ENCODE assay signal across 8 cellular contexts in genomic region chr10:60733189-60733815, GRCh38. TPM values are rescaled to one million over a fixed set of nuclear protein-coding genes. Genes with fewer than 3 reads are reported as not detected.
DNase-seq lines count a peak whose midpoint lies in the region; ATAC-seq, FAIRE-seq and TF ChIP-seq lines count a peak whose summit lies in the region.

No MANE protein-coding gene starts in this region.

- peak; percentile 45 to 65 for DNase-seq in A549 (ENCODE audit: low read depth in 1 of 2, low spot score in 1 of 2)
- peak; percentile 73 to 83 (median 76) for DNase-seq in body of pancreas
- DNase-seq in keratinocyte (ENCODE audit: low read depth, low spot score) = no peak
- peak; percentile 48 for DNase-seq in stimulated activated CD4-positive, alpha-beta T cell treated with anti-CD3 and anti-CD28 coated beads, Interleukin-4, amount 100 ng/mL, for 1 hour
- DNase-seq in Ammon's horn (ENCODE audit: low spot score) = no peak

- POLR2A ChIA-PET in A549 (lab: Yijun Ruan, JAX) = no interaction called here

- TF ChIP-seq EP300 in A549 (IDR thresholded peaks at IDR 0.05) = no peak

- no peaks in the 10 kb centered on the region for H3K9me1 ChIP-seq in keratinocyte (ENCODE audit: control insufficient read depth, extremely low read depth, insufficient read depth, low read length)

- TF ChIP-seq RAD21 in A549 (conservative IDR thresholded peaks at IDR 0.05 in 1 of 2, IDR thresholded peaks at IDR 0.05 in 1 of 2) = 0 out of 5 replicates have a peak, but pooled peaks of 1 of the 2 experiments have one; percentile 12

- no peaks in the 10 kb centered on the region for H3K36me3 ChIP-seq in body of pancreas (replicated peaks in 1 of 2; ENCODE audit: insufficient read depth in 1 of 2, low read depth in 2 of 2)
- no peaks in the 10 kb centered on the region for H3K36me3 ChIP-seq in keratinocyte (ENCODE audit: control insufficient read depth in 2 of 2, extremely low read depth in 1 of 2, insufficient read depth in 2 of 2, low read length in 2 of 2)

- 6% methylated on average over 14 of the region's 51 CpGs for WGBS in A549 (ENCODE audit: missing lambda C conversion rate)
- WGBS in body of pancreas, 2 donors = 1 to 5% methylated on average over 8 to 50 of the region's 51 CpGs

- H3K4me2 ChIP-seq in A549 = peak overlapping the region; percentile 93
- peak overlapping the region; percentile 88 for H3K4me2 ChIP-seq in keratinocyte (ENCODE audit: control insufficient read depth, extremely low read depth, insufficient read depth, low read depth, low read length)

- H3K4me1 ChIP-seq in A549 (peaks cover 8% of the 10 kb centered on the region; the same call in 1 of the 3 replicates), body of pancreas (peaks cover 16% of the 10 kb centered on the region), keratinocyte (ENCODE audit: control insufficient read depth, extremely low read depth, insufficient read depth, low read length) (peaks cover 19% of the 10 kb centered on the region)

- dilution Hi-C loops in keratinocyte (cut with MboI; ENCODE audit: extremely low pct_ligation_motif_present, low sequenced_read_pairs) = no loop called here

- peaks cover 21% of the 10 kb centered on the region for H3K79me2 ChIP-seq in keratinocyte (ENCODE audit: control insufficient read depth, insufficient read depth, low read length)

- peak overlapping the region; percentile 90 for H2AFZ ChIP-seq in keratinocyte (ENCODE audit: control insufficient read depth, low read length)

- H3K9me3 ChIP-seq in A549 (no peaks in the 10 kb centered on the region), body of pancreas (no peaks in the 10 kb centered on the region), keratinocyte (ENCODE audit: control insufficient read depth, low read depth, low read length) (no peaks in the 10 kb centered on the region)

- CTCF ChIA-PET in A549 (lab: Yijun Ruan, JAX) = interaction anchor here (0.6 to 1.8 kb wide), 3 partner anchors 8 to 1510 kb away, joined by 3 to 4 read pairs (median 3); no protein-coding TSS in a partner anchor

- no peak for TF ChIP-seq POLR2A in A549 (IDR thresholded peaks at IDR 0.05; ENCODE audit: low read length)
- no peak for TF ChIP-seq POLR2A in GM18505 (IDR thresholded peaks at IDR 0.05; ENCODE audit: borderline replicate concordance, extremely low read depth, insufficient read depth, insufficient read length)
- TF ChIP-seq POLR2A in body of pancreas (IDR thresholded peaks at IDR 0.05) = peak; percentile 56 to 70 (median 64)

- intact Hi-C loops in body of pancreas (cut with DNase I) = no loop called here

- H4K20me1 ChIP-seq in keratinocyte (ENCODE audit: control insufficient read depth, extremely low read depth, insufficient read depth, low read length) = no peaks in the 10 kb centered on the region

- peak overlapping the region; percentile 80 for H3K4me3 ChIP-seq in A549
- H3K4me3 ChIP-seq in body of pancreas = peak overlapping the region; percentile 66 to 80
- H3K4me3 ChIP-seq in keratinocyte (ENCODE audit: control insufficient read depth in 2 of 3, extremely low read depth in 1 of 3, insufficient read depth in 2 of 3, low read depth in 1 of 3, low read length in 3 of 3) = peak overlapping the region; percentile 63 to 77 (median 75)

- no peak for FAIRE-seq in A549 (lab: Jason Lieb, UNC)
- no peak for FAIRE-seq in keratinocyte (lab: Jason Lieb, UNC)

- H3K27me3 ChIP-seq in body of pancreas (no peaks in the 10 kb centered on the region), keratinocyte (ENCODE audit: control insufficient read depth, extremely low read depth, insufficient read depth, low read length) (no peaks in the 10 kb centered on the region)

- peak overlapping the region; percentile 79 for H3K9ac ChIP-seq in keratinocyte (ENCODE audit: control insufficient read depth, extremely low read depth, insufficient read depth, low read length)

- H3K27ac ChIP-seq in A549 (peak overlapping the region; percentile 77 to 84), body of pancreas (peak overlapping the region; percentile 80 to 92 (median 88)), keratinocyte (ENCODE audit: control insufficient read depth, insufficient read depth, low read length) (peak overlapping the region; percentile 60)

- TF ChIP-seq CTCF in A549 (IDR thresholded peaks at IDR 0.05) (no peak), body of pancreas (IDR thresholded peaks at IDR 0.05) (peak; percentile 38 to 89 (median 56)), keratinocyte (optimal IDR thresholded peaks at IDR 0.05 in 1 of 3, IDR thresholded peaks at IDR 0.05 in 1 of 3, conservative IDR thresholded peaks at IDR 0.05 in 1 of 3; ENCODE audit: extremely low read depth in 1 of 3, insufficient read depth in 2 of 3, low read length in 3 of 3) (peak in 2 of 3 experiments; percentile 29 to 39)

- peak; percentile 96 to 98 for ATAC-seq in A549
- peak; percentile 66 for ATAC-seq in GM18505 (IDR thresholded peaks at IDR 0.05; ENCODE audit: unreplicated experiment)
- ATAC-seq in HG03095 (IDR thresholded peaks at IDR 0.05; ENCODE audit: unreplicated experiment) = peak; percentile 42
- peak; percentile 94 for ATAC-seq in SK-N-SH treated with all-trans-retinoic acid at 6 μM for 48 hours
- ATAC-seq in body of pancreas = peak; percentile 95

TF ChIP-seq in A549, 52 proteins besides CTCF, POLR2A, EP300 and RAD21 (continues in another document):
- no peak for TF ChIP-seq ZSCAN20 (CRISPR knock-in tag; IDR thresholded peaks at IDR 0.05)
- 0 out of 3 replicates have a peak, but pooled peaks have one; percentile 10 for TF ChIP-seq SMC3 (IDR thresholded peaks at IDR 0.05)
- TF ChIP-seq CEBPB (IDR thresholded peaks at IDR 0.05) = no peak
- TF ChIP-seq CBX8 (IDR thresholded peaks at IDR 0.05) = no peak
- no peak for TF ChIP-seq FOXS1 (CRISPR knock-in tag; IDR thresholded peaks at IDR 0.05)
- no peak for TF ChIP-seq MAZ (IDR thresholded peaks at IDR 0.05; ENCODE audit: borderline replicate concordance, low read depth, low read length)
- no peak for TF ChIP-seq TP53 (CRISPR knock-in tag; IDR thresholded peaks at IDR 0.05)
- TF ChIP-seq HOXB13 (CRISPR knock-in tag; IDR thresholded peaks at IDR 0.05; ENCODE audit: low read depth) = no peak
- TF ChIP-seq RCOR1 (IDR thresholded peaks at IDR 0.05; ENCODE audit: low read depth, low read length) = no peak
- no peak for TF ChIP-seq RFX5 (IDR thresholded peaks at IDR 0.05)
- TF ChIP-seq MAX (IDR thresholded peaks at IDR 0.05) = 0 out of 2 replicates have a peak, but pooled peaks have one; percentile 17

TF ChIP-seq in SK-N-SH treated with all-trans-retinoic acid at 6 μM for 48 hours, 23 proteins besides CTCF, POLR2A, EP300 and RAD21:
- TF ChIP-seq ZNF70 (CRISPR knock-in tag; IDR thresholded peaks at IDR 0.05) = no peak
- no peak for TF ChIP-seq OSR1 (CRISPR knock-in tag; IDR thresholded peaks at IDR 0.05)
- TF ChIP-seq ZNF8 (CRISPR knock-in tag; IDR thresholded peaks at IDR 0.05) = no peak
- TF ChIP-seq PATZ1 (CRISPR knock-in tag; IDR thresholded peaks at IDR 0.05; ENCODE audit: borderline replicate concordance) = no peak
- TF ChIP-seq TOX (CRISPR knock-in tag; IDR thresholded peaks at IDR 0.05; ENCODE audit: borderline replicate concordance) = no peak
- no peak for TF ChIP-seq SNAI2 (CRISPR knock-in tag; IDR thresholded peaks at IDR 0.05)
- no peak for TF ChIP-seq ZFP3 (CRISPR knock-in tag; IDR thresholded peaks at IDR 0.05)
- no peak for TF ChIP-seq ISL1 (CRISPR knock-in tag; IDR thresholded peaks at IDR 0.05)
- no peak for TF ChIP-seq ESRRG (CRISPR knock-in tag; IDR thresholded peaks at IDR 0.05)
- no peak for TF ChIP-seq BACH2 (CRISPR knock-in tag; IDR thresholded peaks at IDR 0.05; ENCODE audit: borderline replicate concordance)
- no peak for TF ChIP-seq CREB5 (CRISPR knock-in tag; IDR thresholded peaks at IDR 0.05; ENCODE audit: low read depth)
TF ChIP-seq in SK-N-SH treated with all-trans-retinoic acid at 6 μM for 48 hours: peak in this region for 0.

RNA-seq across cellular contexts. Expression of gene CDK1, which starts 45.0 kb away (rescaled TPM):
- polyA plus RNA-seq in A549 (2011; rRNA removed) = 82.3 and 109 TPM in 2 replicates
- polyA plus RNA-seq in A549 (2012; cell fraction: cytosol; rRNA removed) = 35.7 and 39.1 TPM in 2 replicates
- 22.5 and 34.1 TPM in 2 replicates for polyA plus RNA-seq in A549 (2012; cell fraction: nucleus; rRNA removed)
- polyA plus RNA-seq in A549 (2017; fragmentation: RNase III; extraction: RNeasy Plus Mini Kit Qiagen cat#74134 plus additional on column Dnase treatment) = 87.1 to 105 TPM (median 97.1 TPM) in 3 replicates
- polyA minus RNA-seq in A549 (2011; rRNA and poly(A)+ RNA removed) = 10.4 and 11.0 TPM in 2 replicates
- total RNA-seq in body of pancreas = under 1 TPM in 1 of 2 donors, not detected in 1; 0.66 TPM
- polyA plus RNA-seq in keratinocyte = 5.2 to 43.8 TPM (median 19.2 TPM) in 3 replicates
- polyA plus RNA-seq in keratinocyte (2011; ENCODE audit: low read depth) = not detected
- polyA plus RNA-seq in keratinocyte (2011; cell fraction: cytosol; rRNA removed) = 3.8 and 9.7 TPM in 2 replicates
- polyA plus RNA-seq in keratinocyte (2011; cell fraction: nucleus; rRNA removed) = 5.2 and 7.4 TPM in 2 replicates
- 0.49 and 20.9 TPM in 2 replicates for polyA plus RNA-seq in keratinocyte (2012; ENCODE audit: low replicate concordance)
- 0.89 to 8.6 TPM (median 2.2 TPM) in 3 replicates for polyA minus RNA-seq in keratinocyte
- polyA minus RNA-seq in keratinocyte (2011; cell fraction: cytosol; rRNA and poly(A)+ RNA removed) = 6.3 TPM
- 1.3 and 1.6 TPM in 2 replicates for polyA minus RNA-seq in keratinocyte (2011; cell fraction: nucleus; rRNA and poly(A)+ RNA removed)

Comparison
In these comparisons a context has a peak if more than half of its experiments do, and no peak if none do; other contexts are left out.
1. ATAC-seq: peak in every context shown above with its lines; median percentile 97 in A549; 95 in body of pancreas; 94 in SK-N-SH treated with all-trans-retinoic acid at 6 μM for 48 hours; 66 in GM18505; 42 in HG03095.
2. DNase-seq: peak in A549 (2 of 2), body of pancreas (4 of 4) and stimulated activated CD4-positive, alpha-beta T cell treated with anti-CD3 and anti-CD28 coated beads, Interleukin-4, amount 100 ng/mL, for 1 hour (single experiment); none in keratinocyte (single experiment) and Ammon's horn (single experiment).
3. POLR2A ChIP-seq: peak in body of pancreas (3 of 3); none in A549 (single experiment) and GM18505 (single experiment).
4. Peak in every context shown above with its lines, with median percentiles within 50 percentile points of each other: H3K27ac ChIP-seq and H3K4me3 ChIP-seq.